ENCODE assay signal across 10 cellular contexts in genomic region chr1:112935474-112936289, GRCh38. TPM values are rescaled to one million over a fixed set of nuclear protein-coding genes. Genes with fewer than 3 reads are reported as not detected.
DNase-seq lines count a peak whose midpoint lies in the region; ATAC-seq and TF ChIP-seq lines count a peak whose summit lies in the region.
"Had no signal": no experiment of that assay in that cellular context is flagged by ENCODE, and none has a peak within 500 bp of the region (broad histone marks: within the 10 kb centered on the region; RNA-seq: fewer than 3 reads in every experiment).

No MANE protein-coding gene starts in this region.

- H3K27me3 Mint-ChIP-seq in T-helper 17 cell = no peaks in the 10 kb centered on the region

- H3K4me1 Mint-ChIP-seq in T-helper 17 cell = peaks cover 18% of the 10 kb centered on the region

- H3K4me1 ChIP-seq in lower lobe of right lung = no peaks in the 10 kb centered on the region

- H3K27me3 ChIP-seq in lower lobe of right lung (ENCODE audit: low read depth) = no peaks in the 10 kb centered on the region

- no peak for TF ChIP-seq CTCF in fibroblast of mammary gland (conservative IDR thresholded peaks at IDR 0.05; ENCODE audit: control insufficient read depth, insufficient read depth, low read depth, low read length)
- no peak for TF ChIP-seq CTCF in lower lobe of right lung (IDR thresholded peaks at IDR 0.05)

- peak; percentile 89 for DNase-seq in ACHN
- peak; percentile 52 for DNase-seq in HCEC 1CT
- no peak for DNase-seq in T-helper 17 cell
- DNase-seq in fibroblast of mammary gland (ENCODE audit: low read depth) = peak; percentile 55
- no peak for DNase-seq in Ammon's horn (ENCODE audit: low spot score)
- no peak for DNase-seq in nucleus accumbens (lab: John Stamatoyannopoulos, UW)
- DNase-seq in lower lobe of right lung = no peak
- DNase-seq: activated CD8-positive, alpha-beta memory T cell treated with anti-CD3 and anti-CD28 coated beads, Interleukin-2, amount 50 U/mL, for 4 hours; NCI-H146 had no signal

- H3K9me3 ChIP-seq in T-helper 17 cell (ENCODE audit: control insufficient read depth, low read length, poor library complexity, severe bottlenecking) (no peaks in the 10 kb centered on the region), lower lobe of right lung (no peaks in the 10 kb centered on the region)

- H3K27ac Mint-ChIP-seq in T-helper 17 cell = peak overlapping the region; percentile 37

- H3K36me3 ChIP-seq in lower lobe of right lung = no peaks in the 10 kb centered on the region

- H3K36me3 Mint-ChIP-seq in T-helper 17 cell (ENCODE audit: low read depth) = no peaks in the 10 kb centered on the region

- intact Hi-C loops in lower lobe of right lung (cut with DNase I) = no loop called here

- in situ Hi-C loops in ACHN (cut with HindIII; ENCODE audit: low pct_ligation_motif_present, low pct_unique_long_range_greater_than_20kb, low sequenced_read_pairs) = no loop called here

- no peak overlapping the region for H3K27ac ChIP-seq in lower lobe of right lung

- H3K4me3 Mint-ChIP-seq in T-helper 17 cell = no peak overlapping the region

- no peak for ATAC-seq in T-helper 17 cell
- no peak for ATAC-seq in HG03025 (IDR thresholded peaks at IDR 0.05; ENCODE audit: low FRiP score, unreplicated experiment)
- no peak for ATAC-seq in lower lobe of right lung

- H3K4me3 ChIP-seq in fibroblast of mammary gland (ENCODE audit: control insufficient read depth, low read depth, low read length) (no peak overlapping the region), lower lobe of right lung (no peak overlapping the region)

RNA-seq across cellular contexts. Expression of gene SLC16A1, which starts 20.3 kb away (rescaled TPM):
- total RNA-seq in T-helper 17 cell (10 to 100 TPM; 29.2 to 31.9 TPM), lower lobe of right lung (9.8 TPM)

Comparison
In these comparisons a context has a peak if more than half of its experiments do, and no peak if none do; other contexts are left out.
1. DNase-seq: peak in ACHN (single experiment), HCEC 1CT (single experiment) and fibroblast of mammary gland (single experiment); none in T-helper 17 cell (0 of 3), Ammon's horn (single experiment), nucleus accumbens (0 of 56) and lower lobe of right lung (single experiment).